ENCODE assay signal across 27 cellular contexts in the genomic region with DNA sequence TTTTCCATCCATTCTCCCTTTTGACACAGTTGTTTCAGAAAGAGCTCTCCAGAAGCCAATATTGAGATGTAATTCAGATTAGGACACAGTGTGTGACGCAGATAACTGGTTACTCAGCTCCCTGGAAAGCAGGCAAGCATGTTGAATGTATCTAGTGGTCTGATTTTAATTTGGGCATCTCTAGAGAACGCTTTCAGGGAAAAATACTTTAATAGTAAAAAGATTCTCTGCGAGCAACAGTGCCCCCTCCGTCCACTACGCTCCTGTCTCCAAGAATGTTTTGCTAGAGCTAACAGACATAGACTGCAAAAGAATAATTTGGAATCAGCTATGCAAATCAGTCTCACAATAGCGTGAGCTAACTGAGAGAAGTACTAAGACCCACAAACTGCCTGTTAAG. TPM values are rescaled to one million over a fixed set of nuclear protein-coding genes. Genes with fewer than 3 reads are reported as not detected.
DNase-seq lines count a peak whose midpoint lies in the region; ATAC-seq and TF ChIP-seq lines count a peak whose summit lies in the region.
"Had no signal": no experiment of that assay in that cellular context is flagged by ENCODE, and none has a peak within 500 bp of the region (broad histone marks: within the 10 kb centered on the region; RNA-seq: fewer than 3 reads in every experiment).

No MANE protein-coding gene starts in this region.

- peak overlapping the region; percentile 69 to 85 (median 74) for H3K27ac Mint-ChIP-seq in brain
- no peak overlapping the region for H3K27ac Mint-ChIP-seq in activated CD4-positive, alpha-beta T cell treated with anti-CD3 and anti-CD28 coated beads for 36 hours

- H3K4me3 ChIP-seq in AG10803 (ENCODE audit: low read length) (no peak overlapping the region), kidney epithelial cell (ENCODE audit: low read depth, low read length) (no peak overlapping the region), ovary (no peak overlapping the region)
- H3K4me3 ChIP-seq: adrenal gland, psoas muscle, smooth muscle cell, tibial artery had no signal

- peaks cover 42% of the 10 kb centered on the region for H3K4me1 Mint-ChIP-seq in brain
- H3K4me1 Mint-ChIP-seq in activated CD4-positive, alpha-beta T cell treated with anti-CD3 and anti-CD28 coated beads for 36 hours = no peaks in the 10 kb centered on the region

- TF ChIP-seq CTCF in AG10803 (conservative IDR thresholded peaks at IDR 0.05; ENCODE audit: low read length) (peak; percentile 41), brain (conservative IDR thresholded peaks at IDR 0.05) (no peak), kidney epithelial cell (IDR thresholded peaks at IDR 0.05; ENCODE audit: insufficient read depth, low read length, poor library complexity, severe bottlenecking) (peak; percentile 8), ovary (IDR thresholded peaks at IDR 0.05) (no peak), GM13977 (IDR thresholded peaks at IDR 0.05; ENCODE audit: extremely low read depth, insufficient read depth, missing control alignments) (no peak)

- 57 to 71% (median 70%) methylated on average over 6 of the region's 6 CpGs for WGBS in ovary, 3 donors

- peak overlapping the region in 1 of 5 experiments; percentile 51 for H3K4me3 Mint-ChIP-seq in brain
- no peak overlapping the region for H3K4me3 Mint-ChIP-seq in activated CD4-positive, alpha-beta T cell treated with anti-CD3 and anti-CD28 coated beads for 36 hours

- peaks cover 3% of the 10 kb centered on the region for H3K27me3 Mint-ChIP-seq in brain
- peaks cover 28% of the 10 kb centered on the region for H3K27me3 Mint-ChIP-seq in activated CD4-positive, alpha-beta T cell treated with anti-CD3 and anti-CD28 coated beads for 36 hours

- CTCF ChIA-PET in activated CD4-positive, alpha-beta T cell treated with anti-CD3 and anti-CD28 coated beads for 36 hours (lab: Charles Lee) = no interaction called here

- DNase-seq in AG10803 (ENCODE audit: low read depth) = peak; percentile 51
- DNase-seq in NCI-H526 (lab: John Stamatoyannopoulos, UW) = peak; percentile 70 to 78
- DNase-seq in kidney epithelial cell (ENCODE audit: low read depth) = no peak
- DNase-seq in activated CD4-positive, alpha-beta T cell treated with anti-CD3 and anti-CD28 coated beads for 36 hours = no peak
- no peak for DNase-seq in ovary
- DNase-seq in GM13977 (ENCODE audit: low spot score) = no peak
- DNase-seq: activated CD4-positive, alpha-beta T cell treated with anti-CD3 and anti-CD28 coated beads, Interleukin-2, amount 50 U/mL, for 1 hour; activated CD8-positive, alpha-beta memory T cell treated with anti-CD3 and anti-CD28 coated beads, Interleukin-2, amount 50 U/mL, for 48 hours; activated gamma-delta T cell treated with Interleukin-2 at 50 U/mL for 16 hours; cerebellar nuclear complex; COR-L47; DND-41; effector CD8-positive, alpha-beta T cell; NCI-H1417 treated with DMSO at 0.1 percent for 48 hours; NCI-H69; psoas muscle; stimulated activated CD4-positive, alpha-beta T cell treated with anti-CD3 and anti-CD28 coated beads, Interleukin-2, amount 100 ng/mL, for 48 hours; stimulated activated naive CD8-positive, alpha-beta T cell treated with anti-CD3 and anti-CD28 coated beads, Interleukin-15, Interleukin-2, amounts not matched to agents 100 U/mL and 50 U/mL, for 24 hours; tibial artery had no signal

- H3K27ac ChIP-seq in ovary = no peak overlapping the region
- H3K27ac ChIP-seq: adrenal gland, psoas muscle, tibial artery had no signal

- POLR2A ChIA-PET in activated CD4-positive, alpha-beta T cell treated with anti-CD3 and anti-CD28 coated beads for 36 hours (lab: Charles Lee) = no interaction called here

- in situ Hi-C loops in GM13977 (cut with MboI; ENCODE audit: low pct_unique_long_range_greater_than_20kb, low sequenced_read_pairs, unreplicated experiment) = no loop called here

- H3K36me3 ChIP-seq in kidney epithelial cell (ENCODE audit: control insufficient read depth, insufficient read depth, low read length) = no peaks in the 10 kb centered on the region
- H3K36me3 ChIP-seq in ovary = no peaks in the 10 kb centered on the region
- H3K36me3 ChIP-seq: adrenal gland, tibial artery had no signal

- no peaks in the 10 kb centered on the region for H3K9me3 Mint-ChIP-seq in brain
- H3K9me3 Mint-ChIP-seq in activated CD4-positive, alpha-beta T cell treated with anti-CD3 and anti-CD28 coated beads for 36 hours (ENCODE audit: low read depth) = no peaks in the 10 kb centered on the region

- no peak for TF ChIP-seq EP300 in ovary (IDR thresholded peaks at IDR 0.05)

- H3K9me3 ChIP-seq in ovary = no peaks in the 10 kb centered on the region
- H3K9me3 ChIP-seq: adrenal gland, psoas muscle, tibial artery had no signal

- TF ChIP-seq POLR2A in ovary (IDR thresholded peaks at IDR 0.05) = no peak

- H3K27me3 ChIP-seq in kidney epithelial cell (ENCODE audit: control insufficient read depth, insufficient read depth, low read length) (peaks cover 9% of the 10 kb centered on the region), ovary (no peaks in the 10 kb centered on the region)
- H3K27me3 ChIP-seq: adrenal gland, tibial artery had no signal

- intact Hi-C loops in activated CD4-positive, alpha-beta T cell treated with anti-CD3 and anti-CD28 coated beads for 36 hours (cut with DNase I, micrococcal nuclease) = no loop called here
- intact Hi-C loops in ovary (cut with DNase I) = no loop called here

- no peaks in the 10 kb centered on the region for H3K4me1 ChIP-seq in ovary (ENCODE audit: insufficient read depth)
- H3K4me1 ChIP-seq: adrenal gland, tibial artery had no signal

- no peak for ATAC-seq in HG02759 (IDR thresholded peaks at IDR 0.05; ENCODE audit: unreplicated experiment)
- no peak for ATAC-seq in activated CD4-positive, alpha-beta T cell treated with anti-CD3 and anti-CD28 coated beads for 36 hours
- ATAC-seq: esophagus mucosa; left lobe of liver; stimulated activated naive CD8-positive, alpha-beta T cell treated with anti-CD3 and anti-CD28 coated beads, Interleukin-15, Interleukin-2, amounts not matched to agents 100 U/mL and 50 U/mL, for 24 hours had no signal

- no peaks in the 10 kb centered on the region for H3K36me3 Mint-ChIP-seq in brain
- H3K36me3 Mint-ChIP-seq in activated CD4-positive, alpha-beta T cell treated with anti-CD3 and anti-CD28 coated beads for 36 hours (ENCODE audit: low read depth) = no peaks in the 10 kb centered on the region

RNA-seq across cellular contexts. Expression of a gene that starts 23.3 kb away (rescaled TPM):
- 8.7 TPM for polyA plus RNA-seq in brain (ENCODE audit: insufficient read depth, low read depth, low replicate concordance)
- total RNA-seq in kidney epithelial cell = 0.34 TPM in 1 of 2 replicates, not detected in the other
- not detected for total RNA-seq in activated CD4-positive, alpha-beta T cell treated with anti-CD3 and anti-CD28 coated beads for 36 hours
- total RNA-seq in ovary = 10 to 100 TPM in 1 of 7 donors, 1 to 10 TPM in 3, under 1 TPM in 3; 0.66 to 41.2 (median 1.2) TPM
- polyA plus RNA-seq in ovary = 1 to 10 TPM in 1 of 2 donors, under 1 TPM in 1; 0.67 to 1.0 TPM
- total RNA-seq: esophagus mucosa; mononuclear cell; psoas muscle; T-helper 1 cell treated with Interleukin-12 subunit alpha and Interleukin-12 subunit beta and Interleukin-4 antibody, amounts not matched to agents 30 ng/mL and 1 ng/mL, for 36 hours had no signal
- polyA plus RNA-seq: psoas muscle had no signal

RNA-seq across cellular contexts. Expression of a gene that starts 41.2 kb away (rescaled TPM):
- polyA plus RNA-seq in brain (ENCODE audit: insufficient read depth, low read depth, low replicate concordance) (5.3 TPM), ovary (10 to 100 TPM in 1 of 2 donors, 1 to 10 TPM in 1; 9.3 to 11.6 TPM)
- total RNA-seq in kidney epithelial cell (16.2 and 17.0 TPM in 2 replicates), ovary (10 to 100 TPM in 1 of 7 donors, 1 to 10 TPM in 6; 4.9 to 10.8 (median 7.2) TPM)
- 1 to 10 TPM; 9.2 to 9.6 TPM for total RNA-seq in activated CD4-positive, alpha-beta T cell treated with anti-CD3 and anti-CD28 coated beads for 36 hours

RNA-seq across cellular contexts. Expression of a gene that starts 41.3 kb away (rescaled TPM):
- polyA plus RNA-seq in brain (ENCODE audit: insufficient read depth, low read depth, low replicate concordance) (19.1 TPM), ovary (10 to 100 TPM; 23.6 to 31.1 TPM)
- total RNA-seq in kidney epithelial cell (20.7 and 23.6 TPM in 2 replicates), ovary (10 to 100 TPM; 21.8 to 65.9 (median 42.9) TPM)
- total RNA-seq in activated CD4-positive, alpha-beta T cell treated with anti-CD3 and anti-CD28 coated beads for 36 hours = 10 to 100 TPM; 49.3 to 52.9 TPM

Comparison
In these comparisons a context has a peak if more than half of its experiments do, and no peak if none do; other contexts are left out.
1. DNase-seq: peak in AG10803 (single experiment) and NCI-H526 (2 of 2); none in kidney epithelial cell (single experiment), activated CD4-positive, alpha-beta T cell treated with anti-CD3 and anti-CD28 coated beads for 36 hours (single experiment), ovary (0 of 5) and GM13977 (single experiment).
2. CTCF ChIP-seq: peak in AG10803 (single experiment) and kidney epithelial cell (single experiment); none in brain (0 of 2), ovary (0 of 3) and GM13977 (single experiment).